16 cellular contexts compared by ENCODE assay signal in the genomic region with DNA sequence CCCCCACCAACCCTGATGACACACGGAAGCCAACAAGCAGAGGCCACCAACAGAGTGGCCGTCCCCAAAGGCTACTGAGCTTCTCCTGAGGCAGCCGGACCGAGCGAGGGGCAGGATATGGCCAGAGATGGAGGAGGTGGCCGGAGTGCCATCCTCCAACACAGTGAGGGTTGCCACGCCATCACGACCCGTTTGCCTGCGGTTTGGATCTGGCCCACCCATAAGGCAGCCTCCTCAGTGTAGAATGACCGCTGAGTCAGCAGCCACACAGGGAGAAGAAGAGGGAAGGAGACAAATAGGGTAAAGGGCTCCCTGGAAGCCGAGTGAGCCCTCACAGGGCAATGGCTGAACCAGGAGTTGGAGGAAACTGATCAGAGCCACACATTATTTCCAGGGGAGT. TPM values are rescaled to one million over a fixed set of nuclear protein-coding genes. Genes with fewer than 3 reads are reported as not detected.
A peak's percentile ranks its signal among the peaks of the same experiment; 100 is the strongest.
DNase-seq lines count a peak whose midpoint lies in the region; ATAC-seq and TF ChIP-seq lines count a peak whose summit lies in the region.
"Had no signal": no experiment of that assay in that cellular context is flagged by ENCODE, and none has a peak within 500 bp of the region (broad histone marks: within the 10 kb centered on the region; RNA-seq: fewer than 3 reads in every experiment).

No MANE protein-coding gene starts in this region.

- no peaks in the 10 kb centered on the region for H3K27me3 Mint-ChIP-seq in chondrocyte (ENCODE audit: low read depth)

- TF ChIP-seq RAD21 in IMR-90 (IDR thresholded peaks at IDR 0.05; ENCODE audit: low read length) = no peak

- TF ChIP-seq EP300 in stomach (IDR thresholded peaks at IDR 0.05) = no peak

- no peak overlapping the region for H2AK9ac ChIP-seq in IMR-90 (replicated peaks; ENCODE audit: low read depth, low read length, poor library complexity)

- H3K79me1 ChIP-seq in IMR-90 (ENCODE audit: low read depth in 1 of 2, low read length in 2 of 2) = no peaks in the 10 kb centered on the region

- H3K4me3 Mint-ChIP-seq in chondrocyte (ENCODE audit: unreplicated experiment) = no peak overlapping the region
- H3K4me3 Mint-ChIP-seq: CD4-positive, CD25-positive, alpha-beta regulatory T cell had no signal

- H4K20me1 ChIP-seq in IMR-90 (ENCODE audit: insufficient read depth, low read length) = no peaks in the 10 kb centered on the region
- H4K20me1 ChIP-seq: BLaER1 treated with 17β-estradiol and CSF1 and Interleukin-3, amounts not matched to agents 10 nM and 100 nM had no signal

- no peak overlapping the region for H3K9ac ChIP-seq in IMR-90 (ENCODE audit: low read depth, low read length)
- H3K9ac ChIP-seq: BLaER1 treated with 17β-estradiol and CSF1 and Interleukin-3, amounts not matched to agents 10 nM and 100 nM; GM23248 had no signal

- H3K9me1 ChIP-seq in IMR-90 (ENCODE audit: insufficient read depth, low read length) = no peaks in the 10 kb centered on the region

- no peak overlapping the region for H2BK20ac ChIP-seq in IMR-90 (ENCODE audit: low read depth, low read length)

- no peaks in the 10 kb centered on the region; the same call in 1 of the 2 replicates for H3K4me1 ChIP-seq in IMR-90 (ENCODE audit: control insufficient read depth, insufficient read depth, low read length)
- H3K4me1 ChIP-seq in stomach = peaks cover 0 to 13% (median 12%) of the 10 kb centered on the region in 4 donors

- DNase-seq in activated effector memory CD4-positive, alpha-beta T cell treated with anti-CD3 and anti-CD28 coated beads, Interleukin-2, amount 50 U/mL, for 16 hours = peak; percentile 31
- DNase-seq in activated effector memory CD4-positive, alpha-beta T cell treated with Interleukin-2 at 50 U/mL for 16 hours = no peak
- DNase-seq in IMR-90 (no peak), chondrocyte (ENCODE audit: low spot score) (no peak), posterior vena cava (ENCODE audit: low spot score) (peak; percentile 41), stomach (no peak)
- DNase-seq in activated CD8-positive, alpha-beta memory T cell treated with anti-CD3 and anti-CD28 coated beads, Interleukin-2, amount 50 U/mL, for 48 hours = no peak
- DNase-seq: ACHN; CD4-positive, CD25-positive, alpha-beta regulatory T cell; DMS 273 treated with DMSO at 0.1 percent for 48 hours; DMS79; EL; GM23248 had no signal

- BruUV-seq in IMR-90 (replicated peaks; lab: Mats Ljungman, UMichigan) = no TSS peak

- H3K4me2 ChIP-seq in IMR-90 (ENCODE audit: low read depth, low read length) = no peak overlapping the region

- H2AFZ ChIP-seq in IMR-90 (replicated peaks; ENCODE audit: low read length, poor library complexity) = no peak overlapping the region
- H2AFZ ChIP-seq: GM23248 had no signal

- peaks cover 12% of the 10 kb centered on the region for H3K4me1 Mint-ChIP-seq in chondrocyte (ENCODE audit: low read depth)
- H3K4me1 Mint-ChIP-seq: CD4-positive, CD25-positive, alpha-beta regulatory T cell had no signal

- H3K56ac ChIP-seq in IMR-90 (ENCODE audit: extremely low read depth, insufficient read depth, low read length) = no peak overlapping the region

- POLR2A ChIA-PET in IMR-90 (lab: Charles Lee; ENCODE audit: unreplicated experiment) = no interaction called here

- H3K23ac ChIP-seq in IMR-90 (ENCODE audit: low read depth, low read length) = no peak overlapping the region

- H4K5ac ChIP-seq in IMR-90 (ENCODE audit: low read depth, low read length) = no peak overlapping the region

- H3K4me3 ChIP-seq in IMR-90 (ENCODE audit: insufficient read depth, low read depth, low read length) = no peak overlapping the region
- no peak overlapping the region for H3K4me3 ChIP-seq in stomach
- H3K4me3 ChIP-seq: BLaER1 treated with 17β-estradiol and CSF1 and Interleukin-3, amounts not matched to agents 10 nM and 100 nM; GM23248 had no signal

- WGBS in IMR-90 (ENCODE audit: extremely low coverage in 2 of 2, insufficient read length in 1 of 2), 2 experiments = 95% methylated on average over 5 of the region's 12 CpGs; no CpG with 5 or more reads in 1 of the 2 experiments
- WGBS in stomach, 5 donors = 90 to 98% (median 92%) methylated on average over 12 of the region's 12 CpGs

- no peak overlapping the region for H2AK5ac ChIP-seq in IMR-90 (ENCODE audit: low read depth, low read length)

- H2BK5ac ChIP-seq in IMR-90 (ENCODE audit: low read depth, low read length, poor library complexity, severe bottlenecking) = no peak overlapping the region

- H3K36me3 Mint-ChIP-seq in chondrocyte (ENCODE audit: low read depth) = no peaks in the 10 kb centered on the region
- H3K36me3 Mint-ChIP-seq: CD4-positive, CD25-positive, alpha-beta regulatory T cell had no signal

- in situ Hi-C loops in IMR-90 (cut with MboI; ENCODE audit: low sequenced_read_pairs) = no loop called here

- CTCF ChIA-PET in IMR-90 (lab: Yijun Ruan, JAX) = no interaction called here

- peak overlapping the region; percentile 8 for H3K27ac Mint-ChIP-seq in chondrocyte (ENCODE audit: unreplicated experiment)

- H3K4ac ChIP-seq in IMR-90 (ENCODE audit: low read depth, low read length) = no peak overlapping the region

- H3K14ac ChIP-seq in IMR-90 (replicated peaks; ENCODE audit: low read depth, low read length) = no peak overlapping the region

- H3K27ac ChIP-seq in IMR-90 (ENCODE audit: insufficient read depth, low read length) (no peak overlapping the region), stomach (no peak overlapping the region)
- H3K27ac ChIP-seq: 22Rv1; BLaER1 treated with 17β-estradiol and CSF1 and Interleukin-3, amounts not matched to agents 10 nM and 100 nM; GM23248 had no signal

- no peaks in the 10 kb centered on the region for H3K9me3 Mint-ChIP-seq in chondrocyte (ENCODE audit: low read depth)
- H3K9me3 Mint-ChIP-seq: CD4-positive, CD25-positive, alpha-beta regulatory T cell had no signal

- H2BK15ac ChIP-seq in IMR-90 (ENCODE audit: low read depth, low read length) = no peak overlapping the region

- TF ChIP-seq POLR2A in IMR-90 (IDR thresholded peaks at IDR 0.05; ENCODE audit: low read depth, low read length) = no peak
- TF ChIP-seq POLR2A in stomach (IDR thresholded peaks at IDR 0.05) = no peak

- H4K91ac ChIP-seq in IMR-90 (ENCODE audit: insufficient read depth, low read depth, low read length) = no peak overlapping the region

- no peaks in the 10 kb centered on the region for H3K9me3 ChIP-seq in IMR-90 (ENCODE audit: control insufficient read depth, insufficient read depth, low read length)
- H3K9me3 ChIP-seq in stomach = no peaks in the 10 kb centered on the region
- H3K9me3 ChIP-seq: BLaER1 treated with 17β-estradiol and CSF1 and Interleukin-3, amounts not matched to agents 10 nM and 100 nM had no signal

- intact Hi-C loops in IMR-90 (cut with micrococcal nuclease) = loop anchor here (10.0 kb wide), 1 partner anchor 94 kb away; no protein-coding TSS in a partner anchor
- intact Hi-C loops in posterior vena cava (cut with DNase I) = no loop called here
- intact Hi-C loops in stomach (cut with DNase I; ENCODE audit: low total_unique reads) = no loop called here

- TF ChIP-seq CTCF in IMR-90 (conservative IDR thresholded peaks at IDR 0.05; ENCODE audit: low read depth, low read length) (no peak), chondrocyte (IDR thresholded peaks at IDR 0.05) (no peak), stomach (IDR thresholded peaks at IDR 0.05) (no peak)

- dilution Hi-C loops in IMR-90 (cut with HindIII; ENCODE audit: low sequenced_read_pairs, unreplicated experiment) = no loop called here

- H3K36me3 ChIP-seq in IMR-90 (ENCODE audit: control insufficient read depth, insufficient read depth, low read length) (no peaks in the 10 kb centered on the region), stomach (peaks cover 0 to 30% (median 20%) of the 10 kb centered on the region in 4 donors)
- H3K36me3 ChIP-seq: BLaER1 treated with 17β-estradiol and CSF1 and Interleukin-3, amounts not matched to agents 10 nM and 100 nM had no signal

- H3K18ac ChIP-seq in IMR-90 (ENCODE audit: low read depth, low read length) = no peak overlapping the region

- no peak overlapping the region for H2BK120ac ChIP-seq in IMR-90 (ENCODE audit: low read depth, low read length)

- H3K27me3 ChIP-seq in IMR-90 (ENCODE audit: control insufficient read depth, insufficient read depth, low read length) (peaks cover 22% of the 10 kb centered on the region), stomach (peaks cover 0 to 29% (median 0%) of the 10 kb centered on the region in 3 donors)

- ATAC-seq in IMR-90 (ENCODE audit: low read depth) = no peak
- ATAC-seq in HG02884 (IDR thresholded peaks at IDR 0.05; ENCODE audit: unreplicated experiment) = no peak

- no peak overlapping the region for H4K8ac ChIP-seq in IMR-90 (ENCODE audit: low read depth in 2 of 2, low read length in 2 of 2)

TF ChIP-seq in IMR-90, 13 proteins besides CTCF, POLR2A, EP300 and RAD21:
- TF ChIP-seq MAFK (IDR thresholded peaks at IDR 0.05; ENCODE audit: low read depth, low read length) = peak; percentile 66
- TF ChIP-seq, protein P1, sequence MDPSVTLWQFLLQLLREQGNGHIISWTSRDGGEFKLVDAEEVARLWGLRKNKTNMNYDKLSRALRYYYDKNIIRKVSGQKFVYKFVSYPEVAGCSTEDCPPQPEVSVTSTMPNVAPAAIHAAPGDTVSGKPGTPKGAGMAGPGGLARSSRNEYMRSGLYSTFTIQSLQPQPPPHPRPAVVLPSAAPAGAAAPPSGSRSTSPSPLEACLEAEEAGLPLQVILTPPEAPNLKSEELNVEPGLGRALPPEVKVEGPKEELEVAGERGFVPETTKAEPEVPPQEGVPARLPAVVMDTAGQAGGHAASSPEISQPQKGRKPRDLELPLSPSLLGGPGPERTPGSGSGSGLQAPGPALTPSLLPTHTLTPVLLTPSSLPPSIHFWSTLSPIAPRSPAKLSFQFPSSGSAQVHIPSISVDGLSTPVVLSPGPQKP (IDR thresholded peaks at IDR 0.05; ENCODE audit: borderline replicate concordance, low read depth, low read length) = no peak

RNA-seq across cellular contexts. Expression of a gene that starts 13.8 kb away (rescaled TPM):
- total RNA-seq in IMR-90 (2012; rRNA removed) (not detected in 2 replicates), chondrocyte (3.6 to 10.5 TPM (median 10.1 TPM) in 3 replicates), posterior vena cava (not detected), stomach (10 to 100 TPM in 2 of 5 donors, 1 to 10 TPM in 2, under 1 TPM in 1; 0.58 to 19.2 (median 7.7) TPM)
- polyA plus RNA-seq in IMR-90 (2012; rRNA removed) (not detected in 2 replicates), stomach (1 to 10 TPM; 4.4 to 7.3 (median 6.7) TPM)
- polyA plus RNA-seq in IMR-90 (2012; cell fraction: cytosol; rRNA removed) = not detected in 2 replicates
- polyA plus RNA-seq in IMR-90 (2012; cell fraction: nucleus; rRNA removed; ENCODE audit: low replicate concordance) = 0.05 TPM in 1 of 2 replicates, not detected in the other
- total RNA-seq: CD4-positive, CD25-positive, alpha-beta regulatory T cell; GM23248 had no signal
- polyA plus RNA-seq: CD4-positive, CD25-positive, alpha-beta regulatory T cell; GM23248 had no signal

Comparison
In these comparisons a context has a peak if more than half of its experiments do, and no peak if none do; other contexts are left out.
1. DNase-seq: peak in activated effector memory CD4-positive, alpha-beta T cell treated with anti-CD3 and anti-CD28 coated beads, Interleukin-2, amount 50 U/mL, for 16 hours (single experiment) and posterior vena cava (single experiment); none in activated effector memory CD4-positive, alpha-beta T cell treated with Interleukin-2 at 50 U/mL for 16 hours (single experiment), IMR-90 (single experiment), chondrocyte (single experiment), activated CD8-positive, alpha-beta memory T cell treated with anti-CD3 and anti-CD28 coated beads, Interleukin-2, amount 50 U/mL, for 48 hours (single experiment) and stomach (single experiment).